ENCODE assay signal across 1 cellular context in the genomic region with DNA sequence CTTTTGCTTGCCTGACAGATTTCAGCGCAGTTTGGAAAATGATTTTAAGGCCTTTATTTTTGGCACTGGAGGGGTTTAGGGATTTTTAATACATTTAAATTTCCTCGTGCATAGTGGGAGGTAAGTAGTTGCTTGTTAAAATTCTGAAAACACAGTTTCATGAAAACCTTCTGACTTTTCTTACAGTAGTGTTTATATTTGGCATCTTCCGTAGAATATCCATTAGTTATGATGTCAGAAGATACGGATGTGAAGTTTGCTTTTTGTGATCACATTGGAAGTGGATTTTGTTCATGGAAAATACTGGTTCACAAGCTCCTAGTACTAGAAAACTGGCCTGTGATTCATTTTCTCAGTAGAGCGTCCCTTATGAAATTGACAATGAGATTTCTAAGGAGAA.
TF ChIP-seq lines count a peak whose summit lies in the region.

No MANE protein-coding gene starts in this region.

TF ChIP-seq in K562, 482 proteins besides CTCF, POLR2A, EP300 and RAD21 (continued from another document):
- TF ChIP-seq CREB1 (IDR thresholded peaks at IDR 0.05) = no peak
- TF ChIP-seq CREB1 (CRISPR knock-in tag; IDR thresholded peaks at IDR 0.05) = 0 out of 2 replicates have a peak, but pooled peaks have one; percentile 9
- TF ChIP-seq, protein P1, sequence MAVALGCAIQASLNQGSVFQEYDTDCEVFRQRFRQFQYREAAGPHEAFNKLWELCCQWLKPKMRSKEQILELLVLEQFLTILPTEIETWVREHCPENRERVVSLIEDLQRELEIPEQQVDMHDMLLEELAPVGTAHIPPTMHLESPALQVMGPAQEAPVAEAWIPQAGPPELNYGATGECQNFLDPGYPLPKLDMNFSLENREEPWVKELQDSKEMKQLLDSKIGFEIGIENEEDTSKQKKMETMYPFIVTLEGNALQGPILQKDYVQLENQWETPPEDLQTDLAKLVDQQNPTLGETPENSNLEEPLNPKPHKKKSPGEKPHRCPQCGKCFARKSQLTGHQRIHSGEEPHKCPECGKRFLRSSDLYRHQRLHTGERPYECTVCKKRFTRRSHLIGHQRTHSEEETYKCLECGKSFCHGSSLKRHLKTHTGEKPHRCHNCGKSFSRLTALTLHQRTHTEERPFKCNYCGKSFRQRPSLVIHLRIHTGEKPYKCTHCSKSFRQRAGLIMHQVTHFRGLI (CRISPR knock-in tag; IDR thresholded peaks at IDR 0.05) = no peak
- no peak for TF ChIP-seq C11orf30 (IDR thresholded peaks at IDR 0.05; ENCODE audit: low read depth)
- TF ChIP-seq LCOR (CRISPR knock-in tag; IDR thresholded peaks at IDR 0.05) = 0 out of 2 replicates have a peak, but pooled peaks have one; percentile 19
- TF ChIP-seq MIER1 (IDR thresholded peaks at IDR 0.05; ENCODE audit: low read depth) = peak; percentile 64
- TF ChIP-seq CC2D1A (IDR thresholded peaks at IDR 0.05) = no peak
- TF ChIP-seq ARNT (IDR thresholded peaks at IDR 0.05) = 0 out of 4 replicates have a peak, but pooled peaks of 1 of the 2 experiments have one; percentile 2
- TF ChIP-seq ESRRB (CRISPR knock-in tag; IDR thresholded peaks at IDR 0.05; ENCODE audit: borderline replicate concordance) = no peak
- TF ChIP-seq ZNF124 (CRISPR knock-in tag; IDR thresholded peaks at IDR 0.05) = no peak
- TF ChIP-seq ZNF316 (IDR thresholded peaks at IDR 0.05) = peak; percentile 49; the same call in 1 of the 2 replicates
- TF ChIP-seq FUS (optimal IDR thresholded peaks at IDR 0.05; ENCODE audit: low read depth, low read length) = no peak
- TF ChIP-seq GATAD2B (IDR thresholded peaks at IDR 0.05; ENCODE audit: borderline replicate concordance) = 0 out of 2 replicates have a peak, but pooled peaks have one; percentile 8
- no peak for TF ChIP-seq ZNF121 (CRISPR knock-in tag; conservative IDR thresholded peaks at IDR 0.05)
- TF ChIP-seq TAF1 (IDR thresholded peaks at IDR 0.05; ENCODE audit: control insufficient read depth, extremely low read depth, insufficient read depth, low read length, severe bottlenecking) = no peak
- no peak for TF ChIP-seq L3MBTL2 (IDR thresholded peaks at IDR 0.05)
- TF ChIP-seq, protein P2, sequence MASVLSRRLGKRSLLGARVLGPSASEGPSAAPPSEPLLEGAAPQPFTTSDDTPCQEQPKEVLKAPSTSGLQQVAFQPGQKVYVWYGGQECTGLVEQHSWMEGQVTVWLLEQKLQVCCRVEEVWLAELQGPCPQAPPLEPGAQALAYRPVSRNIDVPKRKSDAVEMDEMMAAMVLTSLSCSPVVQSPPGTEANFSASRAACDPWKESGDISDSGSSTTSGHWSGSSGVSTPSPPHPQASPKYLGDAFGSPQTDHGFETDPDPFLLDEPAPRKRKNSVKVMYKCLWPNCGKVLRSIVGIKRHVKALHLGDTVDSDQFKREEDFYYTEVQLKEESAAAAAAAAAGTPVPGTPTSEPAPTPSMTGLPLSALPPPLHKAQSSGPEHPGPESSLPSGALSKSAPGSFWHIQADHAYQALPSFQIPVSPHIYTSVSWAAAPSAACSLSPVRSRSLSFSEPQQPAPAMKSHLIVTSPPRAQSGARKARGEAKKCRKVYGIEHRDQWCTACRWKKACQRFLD (CRISPR knock-in tag; IDR thresholded peaks at IDR 0.05) = no peak
- TF ChIP-seq, protein P3, sequence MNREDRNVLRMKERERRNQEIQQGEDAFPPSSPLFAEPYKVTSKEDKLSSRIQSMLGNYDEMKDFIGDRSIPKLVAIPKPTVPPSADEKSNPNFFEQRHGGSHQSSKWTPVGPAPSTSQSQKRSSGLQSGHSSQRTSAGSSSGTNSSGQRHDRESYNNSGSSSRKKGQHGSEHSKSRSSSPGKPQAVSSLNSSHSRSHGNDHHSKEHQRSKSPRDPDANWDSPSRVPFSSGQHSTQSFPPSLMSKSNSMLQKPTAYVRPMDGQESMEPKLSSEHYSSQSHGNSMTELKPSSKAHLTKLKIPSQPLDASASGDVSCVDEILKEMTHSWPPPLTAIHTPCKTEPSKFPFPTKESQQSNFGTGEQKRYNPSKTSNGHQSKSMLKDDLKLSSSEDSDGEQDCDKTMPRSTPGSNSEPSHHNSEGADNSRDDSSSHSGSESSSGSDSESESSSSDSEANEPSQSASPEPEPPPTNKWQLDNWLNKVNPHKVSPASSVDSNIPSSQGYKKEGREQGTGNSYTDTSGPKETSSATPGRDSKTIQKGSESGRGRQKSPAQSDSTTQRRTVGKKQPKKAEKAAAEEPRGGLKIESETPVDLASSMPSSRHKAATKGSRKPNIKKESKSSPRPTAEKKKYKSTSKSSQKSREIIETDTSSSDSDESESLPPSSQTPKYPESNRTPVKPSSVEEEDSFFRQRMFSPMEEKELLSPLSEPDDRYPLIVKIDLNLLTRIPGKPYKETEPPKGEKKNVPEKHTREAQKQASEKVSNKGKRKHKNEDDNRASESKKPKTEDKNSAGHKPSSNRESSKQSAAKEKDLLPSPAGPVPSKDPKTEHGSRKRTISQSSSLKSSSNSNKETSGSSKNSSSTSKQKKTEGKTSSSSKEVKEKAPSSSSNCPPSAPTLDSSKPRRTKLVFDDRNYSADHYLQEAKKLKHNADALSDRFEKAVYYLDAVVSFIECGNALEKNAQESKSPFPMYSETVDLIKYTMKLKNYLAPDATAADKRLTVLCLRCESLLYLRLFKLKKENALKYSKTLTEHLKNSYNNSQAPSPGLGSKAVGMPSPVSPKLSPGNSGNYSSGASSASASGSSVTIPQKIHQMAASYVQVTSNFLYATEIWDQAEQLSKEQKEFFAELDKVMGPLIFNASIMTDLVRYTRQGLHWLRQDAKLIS (CRISPR knock-in tag; IDR thresholded peaks at IDR 0.05) = 0 out of 2 replicates have a peak, but pooled peaks have one; percentile 54
- no peak for TF ChIP-seq ZBTB17 (CRISPR knock-in tag; IDR thresholded peaks at IDR 0.05)
- peak; percentile 20 for TF ChIP-seq RBM25 (IDR thresholded peaks at IDR 0.05; ENCODE audit: low read depth, low read length, severe bottlenecking)
- TF ChIP-seq, protein P4, sequence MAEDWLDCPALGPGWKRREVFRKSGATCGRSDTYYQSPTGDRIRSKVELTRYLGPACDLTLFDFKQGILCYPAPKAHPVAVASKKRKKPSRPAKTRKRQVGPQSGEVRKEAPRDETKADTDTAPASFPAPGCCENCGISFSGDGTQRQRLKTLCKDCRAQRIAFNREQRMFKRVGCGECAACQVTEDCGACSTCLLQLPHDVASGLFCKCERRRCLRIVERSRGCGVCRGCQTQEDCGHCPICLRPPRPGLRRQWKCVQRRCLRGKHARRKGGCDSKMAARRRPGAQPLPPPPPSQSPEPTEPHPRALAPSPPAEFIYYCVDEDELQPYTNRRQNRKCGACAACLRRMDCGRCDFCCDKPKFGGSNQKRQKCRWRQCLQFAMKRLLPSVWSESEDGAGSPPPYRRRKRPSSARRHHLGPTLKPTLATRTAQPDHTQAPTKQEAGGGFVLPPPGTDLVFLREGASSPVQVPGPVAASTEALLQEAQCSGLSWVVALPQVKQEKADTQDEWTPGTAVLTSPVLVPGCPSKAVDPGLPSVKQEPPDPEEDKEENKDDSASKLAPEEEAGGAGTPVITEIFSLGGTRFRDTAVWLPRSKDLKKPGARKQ (CRISPR knock-in tag; IDR thresholded peaks at IDR 0.05) = 0 out of 2 replicates have a peak, but pooled peaks have one; percentile 46
- no peak for TF ChIP-seq BDP1 (IDR thresholded peaks at IDR 0.05; ENCODE audit: insufficient read depth, insufficient read length)
- peak; percentile 33; the same call in 1 of the 2 replicates for TF ChIP-seq ADNP (tag; IDR thresholded peaks at IDR 0.05)
- no peak for TF ChIP-seq KAT7 (CRISPR knock-in tag; IDR thresholded peaks at IDR 0.05; ENCODE audit: borderline replicate concordance)
